Comparison of ENCODE assay signal across 25 cellular contexts in the genomic region with DNA sequence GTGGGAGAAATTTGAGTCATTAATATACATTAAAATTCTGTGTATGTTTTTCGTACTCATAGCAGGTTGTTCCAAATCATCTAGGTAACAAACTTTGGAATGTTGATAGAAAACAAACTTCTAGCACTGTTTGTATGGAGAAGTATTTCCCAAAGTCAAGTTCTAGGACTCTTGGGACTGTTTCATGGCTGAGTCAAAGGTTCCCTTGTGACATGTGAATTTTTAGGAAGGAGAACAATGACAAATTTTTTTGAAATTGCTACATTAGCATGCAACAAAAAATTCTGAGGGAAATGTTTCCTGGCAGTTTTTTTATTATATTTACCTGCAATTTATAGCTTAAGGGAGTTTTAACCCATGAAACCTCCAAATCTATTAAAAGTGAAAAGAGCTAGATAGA.
"Had no signal": no experiment of that assay in that cellular context is flagged by ENCODE, and none has a peak within 500 bp of the region (broad histone marks: within the 10 kb centered on the region; RNA-seq: fewer than 3 reads in every experiment).

No MANE protein-coding gene starts in this region.

- H3K9me3 ChIP-seq: left lung, prostate gland, spleen, thyroid gland had no signal

- H3K36me3 ChIP-seq: left lung, neural progenitor cell, prostate gland, spleen, thyroid gland had no signal

- H3K4me1 Mint-ChIP-seq: activated B cell treated with CpG ODN at 0.5 μM for 24 hours; activated CD4-positive, alpha-beta T cell treated with anti-CD3 and anti-CD28 coated beads for 36 hours; activated naive CD8-positive, alpha-beta T cell treated with anti-CD3 and anti-CD28 coated beads, Interleukin-2, amount 10 ng/mL, durations not matched to agents 7 days and 5 days; immature natural killer cell; naive thymus-derived CD8-positive, alpha-beta T cell had no signal

- H3K27ac ChIP-seq: hepatocyte, left lung, neural progenitor cell, prostate gland, spleen, thyroid gland had no signal

- H3K27me3 ChIP-seq: hepatocyte, left lung, neural progenitor cell, spleen, thyroid gland had no signal

- H3K4me2 ChIP-seq: hepatocyte, neural progenitor cell had no signal

- H3K4me3 ChIP-seq: hepatocyte, left lung, neural progenitor cell, prostate gland, spleen, thyroid gland had no signal

- H3K9ac ChIP-seq: neural progenitor cell had no signal

- DNase-seq: activated B cell treated with CpG ODN at 0.5 μM for 24 hours; activated CD4-positive, alpha-beta T cell treated with anti-CD3 and anti-CD28 coated beads for 36 hours; activated CD4-positive, alpha-beta T cell treated with anti-CD3 and anti-CD28 coated beads, Interleukin-2, amount 50 U/mL, for 4 hours; activated CD8-positive, alpha-beta memory T cell treated with anti-CD3 and anti-CD28 coated beads, Interleukin-2, amount 50 U/mL, for 48 hours; activated naive CD4-positive, alpha-beta T cell treated with Interleukin-2 at 50 U/mL for 16 hours; activated naive CD8-positive, alpha-beta T cell treated with anti-CD3 and anti-CD28 coated beads, Interleukin-2, amount 10 ng/mL, durations not matched to agents 7 days and 5 days; activated T-cell treated with anti-CD3 and anti-CD28 coated beads, Interleukin-2, amount 50 U/mL, for 48 hours; amygdala; cortex of kidney; foreskin melanocyte; glutamatergic neuron; immature natural killer cell; kidney glomerular epithelial cell; left lung; naive thymus-derived CD8-positive, alpha-beta T cell; spleen; stimulated activated CD4-positive, alpha-beta T cell treated with anti-CD3 and anti-CD28 coated beads, Interleukin-4, amount 100 ng/mL, for 24 hours; stimulated activated naive CD8-positive, alpha-beta T cell treated with anti-CD3 and anti-CD28 coated beads, Interleukin-15, Interleukin-2, amounts not matched to agents 100 U/mL and 50 U/mL, for 24 hours; substantia nigra; T-helper 1 cell; thyroid gland had no signal

- H3K4me3 Mint-ChIP-seq: activated B cell treated with CpG ODN at 0.5 μM for 24 hours; activated CD4-positive, alpha-beta T cell treated with anti-CD3 and anti-CD28 coated beads for 36 hours; activated naive CD8-positive, alpha-beta T cell treated with anti-CD3 and anti-CD28 coated beads, Interleukin-2, amount 10 ng/mL, durations not matched to agents 7 days and 5 days; immature natural killer cell; mesothelial cell of epicardium; naive thymus-derived CD8-positive, alpha-beta T cell; neural progenitor cell had no signal

- H3K27ac Mint-ChIP-seq: activated B cell treated with CpG ODN at 0.5 μM for 24 hours; activated CD4-positive, alpha-beta T cell treated with anti-CD3 and anti-CD28 coated beads for 36 hours; activated naive CD8-positive, alpha-beta T cell treated with anti-CD3 and anti-CD28 coated beads, Interleukin-2, amount 10 ng/mL, durations not matched to agents 7 days and 5 days; immature natural killer cell; naive thymus-derived CD8-positive, alpha-beta T cell; neural progenitor cell had no signal

- H3K27me3 Mint-ChIP-seq: activated CD4-positive, alpha-beta T cell treated with anti-CD3 and anti-CD28 coated beads for 36 hours had no signal

- H3K9me3 Mint-ChIP-seq: activated B cell treated with CpG ODN at 0.5 μM for 24 hours; activated naive CD8-positive, alpha-beta T cell treated with anti-CD3 and anti-CD28 coated beads, Interleukin-2, amount 10 ng/mL, durations not matched to agents 7 days and 5 days; mesothelial cell of epicardium; naive thymus-derived CD8-positive, alpha-beta T cell; neural progenitor cell had no signal

- H3K36me3 Mint-ChIP-seq: activated naive CD8-positive, alpha-beta T cell treated with anti-CD3 and anti-CD28 coated beads, Interleukin-2, amount 10 ng/mL, durations not matched to agents 7 days and 5 days; immature natural killer cell; mesothelial cell of epicardium; naive thymus-derived CD8-positive, alpha-beta T cell; neural progenitor cell had no signal

- H2AFZ ChIP-seq: hepatocyte, neural progenitor cell had no signal

- ATAC-seq: activated CD4-positive, alpha-beta T cell treated with anti-CD3 and anti-CD28 coated beads for 36 hours; left lung; naive thymus-derived CD8-positive, alpha-beta T cell; stimulated activated naive CD8-positive, alpha-beta T cell treated with anti-CD3 and anti-CD28 coated beads, Interleukin-15, Interleukin-2, amounts not matched to agents 100 U/mL and 50 U/mL, for 24 hours had no signal
